Comparison of ENCODE assay signal across 1 cellular context in genomic region chr1:186438567-186438966, GRCh38.
TF ChIP-seq lines count a peak whose summit lies in the region.

No MANE protein-coding gene starts in this region.

TF ChIP-seq in K562, 482 proteins besides CTCF, POLR2A, EP300 and RAD21 (continued from another document):
- TF ChIP-seq PBX2 (CRISPR knock-in tag; IDR thresholded peaks at IDR 0.05; ENCODE audit: low read depth) = no peak
- peak; percentile 79 for TF ChIP-seq PBX2 (tag; conservative IDR thresholded peaks at IDR 0.05; ENCODE audit: low read depth)
